ENCODE assay signal across 8 cellular contexts in genomic region chr2:64727013-64727767, GRCh38.
A peak's percentile ranks its signal among the peaks of the same experiment; 100 is the strongest.
DNase-seq lines count a peak whose midpoint lies in the region; ATAC-seq lines count a peak whose summit lies in the region.

No MANE protein-coding gene starts in this region.

- DNase-seq in activated CD8-positive, alpha-beta memory T cell treated with anti-CD3 and anti-CD28 coated beads, Interleukin-2, amount 10 ng/mL, durations not matched to agents 7 days and 5 days: no peak
- no peak for DNase-seq in activated CD8-positive, alpha-beta memory T cell treated with anti-CD3 and anti-CD28 coated beads, Interleukin-2, amount 50 U/mL, for 48 hours
- peak; percentile 61 for DNase-seq in SIG-M5 (lab: John Stamatoyannopoulos, UW)
- peak; percentile 65 for DNase-seq in naive B cell
- DNase-seq in DMS 273 (lab: John Stamatoyannopoulos, UW; ENCODE audit: unreplicated experiment): no peak
- DNase-seq in T1000 (lab: John Stamatoyannopoulos, UW): no peak
- DNase-seq in A172 (ENCODE audit: low spot score): no peak

- peaks cover 7% of the 10 kb centered on the region for H3K36me3 Mint-ChIP-seq in activated CD8-positive, alpha-beta memory T cell treated with anti-CD3 and anti-CD28 coated beads, Interleukin-2, amount 10 ng/mL, durations not matched to agents 7 days and 5 days
- H3K36me3 Mint-ChIP-seq in naive B cell: no peaks in the 10 kb centered on the region

- CTCF ChIA-PET in activated CD8-positive, alpha-beta memory T cell treated with anti-CD3 and anti-CD28 coated beads, Interleukin-2, amount 10 ng/mL, durations not matched to agents 7 days and 5 days (lab: Charles Lee): interaction anchor here (0.9 to 7.5 kb wide), 14 partner anchors 10 to 104 kb away, joined by 3 to 55 read pairs (median 4); partner anchors contain the start of gene SERTAD2

- no peaks in the 10 kb centered on the region for H3K9me3 Mint-ChIP-seq in activated CD8-positive, alpha-beta memory T cell treated with anti-CD3 and anti-CD28 coated beads, Interleukin-2, amount 10 ng/mL, durations not matched to agents 7 days and 5 days (ENCODE audit: low read depth)
- no peaks in the 10 kb centered on the region for H3K9me3 Mint-ChIP-seq in naive B cell

- peak; percentile 82 for ATAC-seq in activated CD8-positive, alpha-beta memory T cell treated with anti-CD3 and anti-CD28 coated beads, Interleukin-2, amount 10 ng/mL, durations not matched to agents 7 days and 5 days
- ATAC-seq in HG02981 (IDR thresholded peaks at IDR 0.05; ENCODE audit: unreplicated experiment): peak; percentile 90
- ATAC-seq in naive B cell (ENCODE audit: low read depth in 2 of 2): peak; percentile 87 to 89

- H3K4me1 Mint-ChIP-seq in activated CD8-positive, alpha-beta memory T cell treated with anti-CD3 and anti-CD28 coated beads, Interleukin-2, amount 10 ng/mL, durations not matched to agents 7 days and 5 days: peaks cover 57% of the 10 kb centered on the region
- H3K4me1 Mint-ChIP-seq in naive B cell: peaks cover 49 to 52% (median 51%) of the 10 kb centered on the region in 3 donors

- no peaks in the 10 kb centered on the region for H3K27me3 Mint-ChIP-seq in activated CD8-positive, alpha-beta memory T cell treated with anti-CD3 and anti-CD28 coated beads, Interleukin-2, amount 10 ng/mL, durations not matched to agents 7 days and 5 days
- no peaks in the 10 kb centered on the region for H3K27me3 Mint-ChIP-seq in naive B cell

- peak overlapping the region; percentile 57 for H3K4me3 Mint-ChIP-seq in activated CD8-positive, alpha-beta memory T cell treated with anti-CD3 and anti-CD28 coated beads, Interleukin-2, amount 10 ng/mL, durations not matched to agents 7 days and 5 days
- H3K4me3 Mint-ChIP-seq in naive B cell: peak overlapping the region; percentile 30 to 83 (median 70)

- H3K27ac Mint-ChIP-seq in activated CD8-positive, alpha-beta memory T cell treated with anti-CD3 and anti-CD28 coated beads, Interleukin-2, amount 10 ng/mL, durations not matched to agents 7 days and 5 days: peak overlapping the region; percentile 92
- H3K27ac Mint-ChIP-seq in naive B cell: peak overlapping the region; percentile 78 to 98 (median 93)

Comparison
In these comparisons a context has a peak if more than half of its experiments do, and no peak if none do; other contexts are left out.
1. DNase-seq: peak in SIG-M5 (single experiment) and naive B cell (single experiment); none in activated CD8-positive, alpha-beta memory T cell treated with anti-CD3 and anti-CD28 coated beads, Interleukin-2, amount 10 ng/mL, durations not matched to agents 7 days and 5 days (single experiment), activated CD8-positive, alpha-beta memory T cell treated with anti-CD3 and anti-CD28 coated beads, Interleukin-2, amount 50 U/mL, for 48 hours (single experiment), DMS 273 (single experiment), T1000 (single experiment) and A172 (single experiment).
2. Peak in every context shown above with its lines, with median percentiles within 50 percentile points of each other: ATAC-seq.